ENCODE assay signal across 23 cellular contexts in genomic region chr3:195508185-195508584, GRCh38. TPM values are rescaled to one million over a fixed set of nuclear protein-coding genes. Genes with fewer than 3 reads are reported as not detected.
DNase-seq lines count a peak whose midpoint lies in the region; ATAC-seq and TF ChIP-seq lines count a peak whose summit lies in the region.
"Had no signal": no experiment of that assay in that cellular context is flagged by ENCODE, and none has a peak within 500 bp of the region (broad histone marks: within the 10 kb centered on the region; RNA-seq: fewer than 3 reads in every experiment).

No MANE protein-coding gene starts in this region.

- no peak overlapping the region for H3K4me3 ChIP-seq in upper lobe of right lung
- H3K4me3 ChIP-seq in OCI-LY7 (ENCODE audit: low read depth, low read length, poor library complexity, severe bottlenecking) = no peak overlapping the region
- H3K4me3 ChIP-seq: adrenal gland, esophagus squamous epithelium, pancreas, SK-N-MC had no signal

- no peaks in the 10 kb centered on the region for H4K20me1 ChIP-seq in OCI-LY7 (ENCODE audit: insufficient read depth, low read length)

- H3K27me3 ChIP-seq in upper lobe of right lung = no peaks in the 10 kb centered on the region
- H3K27me3 ChIP-seq: adrenal gland, esophagus squamous epithelium, pancreas had no signal

- H2AFZ ChIP-seq in OCI-LY7 (ENCODE audit: low read length) = no peak overlapping the region

- peaks cover 10% of the 10 kb centered on the region for H3K36me3 Mint-ChIP-seq in activated naive CD4-positive, alpha-beta T cell treated with anti-CD3 and anti-CD28 coated beads, Interleukin-2, amount 50 U/mL, for 24 hours
- H3K36me3 Mint-ChIP-seq in WTC11 = no peaks in the 10 kb centered on the region

- intact Hi-C loops in upper lobe of right lung (cut with DNase I) = no loop called here
- intact Hi-C loops in cardiac septum (cut with DNase I) = no loop called here
- intact Hi-C loops in OCI-LY7 (cut with micrococcal nuclease; ENCODE audit: unreplicated experiment) = no loop called here

- no peak overlapping the region for H3K4me2 ChIP-seq in OCI-LY7 (ENCODE audit: low read length)

- TF ChIP-seq CTCF in upper lobe of right lung (IDR thresholded peaks at IDR 0.05) = no peak
- no peak for TF ChIP-seq CTCF in WTC11 (IDR thresholded peaks at IDR 0.05)
- no peak for TF ChIP-seq CTCF in OCI-LY7 (conservative IDR thresholded peaks at IDR 0.05; ENCODE audit: low read length)

- ATAC-seq in upper lobe of right lung (peak; percentile 57), WTC11 (no peak)
- ATAC-seq: PC-3 had no signal

- H3K4me1 ChIP-seq in upper lobe of right lung (no peaks in the 10 kb centered on the region), OCI-LY7 (ENCODE audit: insufficient read depth, low read length, poor library complexity, severe bottlenecking) (no peaks in the 10 kb centered on the region)
- H3K4me1 ChIP-seq: esophagus squamous epithelium, pancreas had no signal

- H3K9me3 ChIP-seq in upper lobe of right lung (no peaks in the 10 kb centered on the region), OCI-LY7 (ENCODE audit: low read length) (no peaks in the 10 kb centered on the region)
- H3K9me3 ChIP-seq: adrenal gland, esophagus squamous epithelium, pancreas had no signal

- no peak overlapping the region for H3K4me3 Mint-ChIP-seq in activated naive CD4-positive, alpha-beta T cell treated with anti-CD3 and anti-CD28 coated beads, Interleukin-2, amount 50 U/mL, for 24 hours
- H3K4me3 Mint-ChIP-seq in WTC11 = no peak overlapping the region

- H3K27me3 Mint-ChIP-seq in activated naive CD4-positive, alpha-beta T cell treated with anti-CD3 and anti-CD28 coated beads, Interleukin-2, amount 50 U/mL, for 24 hours = no peaks in the 10 kb centered on the region
- H3K27me3 Mint-ChIP-seq in WTC11 (ENCODE audit: low read depth) = no peaks in the 10 kb centered on the region

- CTCF ChIA-PET in WTC11 (lab: Charles Lee) = interaction anchor here (2.0 kb wide), 1 partner anchor 237 kb away, joined by 7 read pairs; the partner anchor contains the start of gene XXYLT1
- CTCF ChIA-PET in OCI-LY7 (lab: Charles Lee; ENCODE audit: unreplicated experiment) = interaction anchor here (1.1 kb wide), 1 partner anchor 237 kb away, joined by 4 read pairs; the partner anchor contains the start of gene XXYLT1

- H3K36me3 ChIP-seq in upper lobe of right lung (peaks cover 14% of the 10 kb centered on the region), OCI-LY7 (ENCODE audit: insufficient read depth, low read length) (peaks cover 33% of the 10 kb centered on the region)
- H3K36me3 ChIP-seq: pancreas had no signal

- H3K27ac Mint-ChIP-seq in activated naive CD4-positive, alpha-beta T cell treated with anti-CD3 and anti-CD28 coated beads, Interleukin-2, amount 50 U/mL, for 24 hours = peak overlapping the region; percentile 82
- no peak overlapping the region for H3K27ac Mint-ChIP-seq in WTC11

- no peak overlapping the region for H3K27ac ChIP-seq in upper lobe of right lung
- no peak overlapping the region for H3K27ac ChIP-seq in OCI-LY7 (ENCODE audit: low read depth, low read length, poor library complexity, severe bottlenecking)
- H3K27ac ChIP-seq: adrenal gland, esophagus squamous epithelium, HL-60, pancreas, SK-N-MC had no signal

- peaks cover 24% of the 10 kb centered on the region for H3K4me1 Mint-ChIP-seq in activated naive CD4-positive, alpha-beta T cell treated with anti-CD3 and anti-CD28 coated beads, Interleukin-2, amount 50 U/mL, for 24 hours
- no peaks in the 10 kb centered on the region for H3K4me1 Mint-ChIP-seq in WTC11

- no peaks in the 10 kb centered on the region for H3K9me2 ChIP-seq in OCI-LY7 (ENCODE audit: insufficient read depth, low read length)

- POLR2A ChIA-PET in WTC11 (lab: Charles Lee) = no interaction called here
- POLR2A ChIA-PET in OCI-LY7 (lab: Charles Lee) = interaction anchor here (0.6 to 1.4 kb wide), 4 partner anchors 35 to 373 kb away, joined by 3 to 4 read pairs (median 3); partner anchors contain the start of gene PPP1R2

- H3K79me2 ChIP-seq in OCI-LY7 (ENCODE audit: insufficient read depth, low read depth, low read length) = no peaks in the 10 kb centered on the region

- no peaks in the 10 kb centered on the region for H3K9me3 Mint-ChIP-seq in activated naive CD4-positive, alpha-beta T cell treated with anti-CD3 and anti-CD28 coated beads, Interleukin-2, amount 50 U/mL, for 24 hours
- no peaks in the 10 kb centered on the region for H3K9me3 Mint-ChIP-seq in WTC11

- no TSS peak for BruUV-seq in OCI-LY7 (replicated peaks; lab: Mats Ljungman, UMichigan)

- no peak for DNase-seq in activated naive CD4-positive, alpha-beta T cell (lab: John Stamatoyannopoulos, UW)
- DNase-seq in SKM-1 (lab: John Stamatoyannopoulos, UW; ENCODE audit: unreplicated experiment) (peak; percentile 1), kidney tubule cell (ENCODE audit: low spot score) (peak; percentile 0), upper lobe of right lung (no peak), WTC11 (ENCODE audit: low spot score) (no peak), cardiac septum (ENCODE audit: low spot score) (no peak), OCI-LY7 (ENCODE audit: low spot score) (no peak)
- DNase-seq: activated CD4-positive, alpha-beta T cell treated with anti-CD3 and anti-CD28 coated beads, Interleukin-2, amount 50 U/mL, for 1 hour; activated T-cell treated with anti-CD3 and anti-CD28 coated beads, Interleukin-2, amount 50 U/mL, for 48 hours; adrenal gland; caudate nucleus; EL; esophagus squamous epithelium; HCEC 1CT; NCI-H1092; NCI-H2107; NCI-H526 treated with DMSO at 0.1 percent for 48 hours; pancreas; PC-3; stimulated activated CD4-positive, alpha-beta T cell treated with anti-CD3 and anti-CD28 coated beads, Interleukin-1b, Interleukin-23, amount 100 ng/mL, for 48 hours had no signal

TF ChIP-seq in WTC11, 78 proteins besides CTCF, POLR2A, EP300 and RAD21:
- TF ChIP-seq TP53 (CRISPR knock-in tag; IDR thresholded peaks at IDR 0.05) (no peak), NR3C1 (CRISPR knock-in tag; conservative IDR thresholded peaks at IDR 0.05; ENCODE audit: low read depth) (no peak), RORB (CRISPR knock-in tag; IDR thresholded peaks at IDR 0.05) (no peak)

RNA-seq across cellular contexts. Expression of gene PPP1R2, which starts 34.9 kb away (rescaled TPM):
- total RNA-seq in upper lobe of right lung (46.3 TPM), WTC11 (2021) (28.1 to 34.0 TPM (median 32.9 TPM) in 3 replicates), cardiac septum (53.6 TPM), OCI-LY7 (2022) (86.5 and 91.9 TPM in 2 replicates)
- total RNA-seq in OCI-LY7 (2014; rRNA removed; shearing (Covaris generic)) = 239 and 294 TPM in 2 replicates

Comparison
In these comparisons a context has a peak if more than half of its experiments do, and no peak if none do; other contexts are left out.
1. DNase-seq: peak in SKM-1 (single experiment) and kidney tubule cell (single experiment); none in activated naive CD4-positive, alpha-beta T cell (0 of 4), upper lobe of right lung (single experiment), WTC11 (single experiment), cardiac septum (single experiment) and OCI-LY7 (single experiment).